Comparison of ENCODE assay signal across 14 cellular contexts in genomic region chr7:77867208-77867915, GRCh38.
DNase-seq lines count a peak whose midpoint lies in the region; ATAC-seq and TF ChIP-seq lines count a peak whose summit lies in the region.
"Had no signal": no experiment of that assay in that cellular context is flagged by ENCODE, and none has a peak within 500 bp of the region (broad histone marks: within the 10 kb centered on the region; RNA-seq: fewer than 3 reads in every experiment).

No MANE protein-coding gene starts in this region.

- peaks cover 33% of the 10 kb centered on the region for H3K36me3 Mint-ChIP-seq in brain

- H3F3A ChIP-seq in smooth muscle cell (ENCODE audit: low read depth): peaks cover 7% of the 10 kb centered on the region

- DNase-seq in HS-5 (ENCODE audit: low read depth) (peak; percentile 35), foreskin keratinocyte (peak; percentile 19 to 40), smooth muscle cell (lab: John Stamatoyannopoulos, UW; ENCODE audit: unreplicated experiment) (no peak), right atrium auricular region (ENCODE audit: low spot score) (no peak), dedifferentiated amniotic fluid mesenchymal stem cell (ENCODE audit: extremely low spot score) (no peak)
- DNase-seq: body of pancreas; CD4-positive, alpha-beta T cell; effector CD8-positive, alpha-beta T cell; islet precursor cell; NCI-H1092 treated with DMSO at 0.1 percent for 48 hours; thyroid gland had no signal

- no peaks in the 10 kb centered on the region for H4K20me1 ChIP-seq in smooth muscle cell (ENCODE audit: low read depth)

- peaks cover 5% of the 10 kb centered on the region for H3K36me3 ChIP-seq in smooth muscle cell (ENCODE audit: low read depth)
- H3K36me3 ChIP-seq in right atrium auricular region: no peaks in the 10 kb centered on the region
- H3K36me3 ChIP-seq: thyroid gland had no signal

- H3K4me3 ChIP-seq in smooth muscle cell (no peak overlapping the region), right atrium auricular region (no peak overlapping the region)
- H3K4me3 ChIP-seq: body of pancreas, skin epidermis, thyroid gland had no signal

- peaks cover 6 to 20% (median 11%) of the 10 kb centered on the region in 5 experiments for H3K9me3 Mint-ChIP-seq in brain
- H3K9me3 Mint-ChIP-seq: CD4-positive, alpha-beta T cell had no signal

- ATAC-seq in foreskin keratinocyte (peak; percentile 44), GM19035 (IDR thresholded peaks at IDR 0.05; ENCODE audit: unreplicated experiment) (no peak)
- ATAC-seq: body of pancreas had no signal

- H3K79me2 ChIP-seq in smooth muscle cell (ENCODE audit: low read depth): peaks cover 90% of the 10 kb centered on the region

- WGBS in smooth muscle cell (ENCODE audit: low lambda C conversion rate): 57% methylated on average over 5 of the region's 5 CpGs

- TF ChIP-seq CTCF in brain (conservative IDR thresholded peaks at IDR 0.05) (no peak), foreskin keratinocyte (conservative IDR thresholded peaks at IDR 0.05) (no peak), smooth muscle cell (IDR thresholded peaks at IDR 0.05; ENCODE audit: borderline replicate concordance, insufficient read depth, poor library complexity, severe bottlenecking) (no peak), right atrium auricular region (IDR thresholded peaks at IDR 0.05) (no peak)

- no peaks in the 10 kb centered on the region for H3K27me3 Mint-ChIP-seq in brain
- H3K27me3 Mint-ChIP-seq: CD4-positive, alpha-beta T cell had no signal

- peaks cover 26% of the 10 kb centered on the region for H3K4me1 Mint-ChIP-seq in brain

- H3K27ac Mint-ChIP-seq in brain: peak overlapping the region in 3 of 5 experiments; percentile 3 to 52 (median 35)
- H3K27ac Mint-ChIP-seq: CD4-positive, alpha-beta T cell had no signal

- no peaks in the 10 kb centered on the region for H3K9me3 ChIP-seq in smooth muscle cell (replicated peaks; ENCODE audit: low read depth)
- no peaks in the 10 kb centered on the region for H3K9me3 ChIP-seq in right atrium auricular region
- H3K9me3 ChIP-seq: body of pancreas, thyroid gland had no signal

- no peak overlapping the region for H2AFZ ChIP-seq in smooth muscle cell (ENCODE audit: low read depth)

- peak overlapping the region; percentile 60 for H3K4me2 ChIP-seq in smooth muscle cell

- no peak overlapping the region for H3K27ac ChIP-seq in foreskin keratinocyte
- peak overlapping the region; percentile 86 for H3K27ac ChIP-seq in smooth muscle cell (ENCODE audit: low read depth)
- H3K27ac ChIP-seq in right atrium auricular region: no peak overlapping the region
- H3K27ac ChIP-seq: body of pancreas, thyroid gland had no signal

- H3K4me3 Mint-ChIP-seq in brain: no peak overlapping the region
- H3K4me3 Mint-ChIP-seq: CD4-positive, alpha-beta T cell had no signal

- H3K27me3 ChIP-seq in foreskin keratinocyte (no peaks in the 10 kb centered on the region), smooth muscle cell (ENCODE audit: low read depth) (no peaks in the 10 kb centered on the region), right atrium auricular region (no peaks in the 10 kb centered on the region)
- H3K27me3 ChIP-seq: body of pancreas, thyroid gland had no signal

- peak overlapping the region; percentile 56 for H3K9ac ChIP-seq in smooth muscle cell (ENCODE audit: low read depth)

- H3K4me1 ChIP-seq in foreskin keratinocyte (peaks cover 18% of the 10 kb centered on the region), smooth muscle cell (ENCODE audit: low read depth) (peaks cover 6% of the 10 kb centered on the region), right atrium auricular region (no peaks in the 10 kb centered on the region)

Comparison
In these comparisons a context has a peak if more than half of its experiments do, and no peak if none do; other contexts are left out.
1. DNase-seq: peak in HS-5 (single experiment) and foreskin keratinocyte (2 of 2); none in smooth muscle cell (single experiment), right atrium auricular region (single experiment) and dedifferentiated amniotic fluid mesenchymal stem cell (single experiment).